Comparison of ENCODE assay signal across 24 cellular contexts in the genomic region with DNA sequence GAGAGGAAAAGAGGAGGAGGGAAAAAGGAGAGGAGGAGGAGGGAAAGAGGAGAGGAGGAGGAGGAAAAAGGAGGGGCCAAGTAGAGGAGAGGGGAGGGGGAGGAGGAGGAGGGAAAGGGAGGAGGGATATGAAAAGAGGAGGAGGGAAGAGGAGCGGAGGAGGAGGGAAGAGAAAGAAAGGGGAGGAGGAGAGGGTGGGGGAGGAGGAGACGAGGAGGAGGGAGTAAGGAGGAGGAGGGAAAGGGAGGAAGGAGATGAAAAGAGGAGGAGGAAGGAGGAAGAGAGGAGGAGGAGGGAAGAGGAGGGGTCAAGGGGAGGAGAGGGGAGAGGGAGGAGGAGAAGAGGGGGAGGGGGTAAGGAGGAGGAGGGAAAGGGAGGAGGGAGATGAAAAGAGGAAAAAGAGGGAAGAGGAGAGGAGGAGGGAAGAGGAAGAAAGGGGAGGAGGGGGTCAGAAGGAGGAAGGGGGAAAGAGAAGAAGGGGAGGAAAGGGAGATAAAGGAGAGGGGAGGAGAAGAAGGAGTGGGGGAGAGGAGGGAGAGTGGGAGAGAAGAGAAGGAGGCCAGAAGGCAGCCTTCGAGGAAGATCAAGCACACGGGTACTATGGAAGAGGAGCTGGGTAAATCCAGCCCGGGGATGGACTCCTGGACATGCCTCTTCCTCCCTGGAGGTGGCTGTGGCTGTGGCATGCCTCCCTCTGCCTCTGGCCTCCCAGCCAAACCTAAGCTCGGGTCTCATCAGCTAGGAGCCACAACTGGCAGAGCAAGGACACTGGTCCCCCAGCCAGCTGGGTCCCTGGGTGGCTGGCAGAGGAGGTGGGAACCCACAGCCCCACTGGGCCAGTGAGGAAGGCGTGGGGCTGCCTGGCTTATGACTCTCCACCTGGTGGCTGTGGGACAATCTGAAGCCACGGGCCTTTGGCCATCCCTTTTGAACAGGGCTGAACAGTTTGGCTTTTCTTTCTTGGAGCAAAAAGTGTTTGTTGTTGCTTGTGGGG. TPM values are rescaled to one million over a fixed set of nuclear protein-coding genes. Genes with fewer than 3 reads are reported as not detected.
"Had no signal": no experiment of that assay in that cellular context is flagged by ENCODE, and none has a peak within 500 bp of the region (broad histone marks: within the 10 kb centered on the region; RNA-seq: fewer than 3 reads in every experiment).

No MANE protein-coding gene starts in this region.

- H3K9me3 Mint-ChIP-seq: activated T-cell treated with anti-CD3 and anti-CD28 coated beads, Interleukin-2, amount 50 U/mL, for 72 hours; immature natural killer cell had no signal

- H3K4me1 Mint-ChIP-seq: naive B cell had no signal

- H3K36me3 ChIP-seq: breast epithelium, lower lobe of right lung, neutrophil, right atrium auricular region, tibial nerve, vagina had no signal

- DNase-seq: activated CD4-positive, alpha-beta T cell treated with anti-CD3 and anti-CD28 coated beads for 48 hours; activated CD8-positive, alpha-beta memory T cell treated with anti-CD3 and anti-CD28 coated beads, Interleukin-2, amount 50 U/mL, for 48 hours; activated CD8-positive, alpha-beta T cell treated with anti-CD3 and anti-CD28 coated beads, Interleukin-2, amount 10 ng/mL, durations not matched to agents 7 days and 5 days; activated gamma-delta T cell; activated T-cell treated with anti-CD3 and anti-CD28 coated beads, Interleukin-2, amount 50 U/mL, for 72 hours; cerebellar nuclear complex; dermis blood vessel endothelial cell; foreskin melanocyte; head of caudate nucleus; immature natural killer cell; lower lobe of right lung; naive B cell; small intestine had no signal

- H3K9me3 ChIP-seq: lower lobe of right lung, neutrophil, right atrium auricular region, tibial nerve, vagina had no signal

- H3K4me3 Mint-ChIP-seq: activated CD8-positive, alpha-beta T cell treated with anti-CD3 and anti-CD28 coated beads, Interleukin-2, amount 10 ng/mL, durations not matched to agents 7 days and 5 days; activated T-cell treated with anti-CD3 and anti-CD28 coated beads, Interleukin-2, amount 50 U/mL, for 72 hours; naive B cell; WTC11 had no signal

- H3K36me3 Mint-ChIP-seq: activated naive CD4-positive, alpha-beta T cell treated with anti-CD3 and anti-CD28 coated beads, Interleukin-2, amount 50 U/mL, for 72 hours; naive B cell; WTC11 had no signal

- H3K4me1 ChIP-seq: breast epithelium had no signal

- ATAC-seq: activated CD8-positive, alpha-beta T cell treated with anti-CD3 and anti-CD28 coated beads, Interleukin-2, amount 10 ng/mL, durations not matched to agents 7 days and 5 days; activated naive CD4-positive, alpha-beta T cell treated with anti-CD3 and anti-CD28 coated beads, Interleukin-2, amount 50 U/mL, for 72 hours; activated T-cell treated with anti-CD3 and anti-CD28 coated beads, Interleukin-2, amount 50 U/mL, for 72 hours; lower lobe of right lung; WTC11 had no signal

- H3K27me3 ChIP-seq: breast epithelium, right atrium auricular region, tibial nerve, vagina had no signal

- H3K4me3 ChIP-seq: breast epithelium, lower lobe of right lung, right atrium auricular region, SK-N-MC, tibial nerve, vagina had no signal

- H3K27ac Mint-ChIP-seq: activated CD8-positive, alpha-beta T cell treated with anti-CD3 and anti-CD28 coated beads, Interleukin-2, amount 10 ng/mL, durations not matched to agents 7 days and 5 days; activated naive CD4-positive, alpha-beta T cell treated with anti-CD3 and anti-CD28 coated beads, Interleukin-2, amount 50 U/mL, for 72 hours; activated T-cell treated with anti-CD3 and anti-CD28 coated beads, Interleukin-2, amount 50 U/mL, for 72 hours; naive B cell; WTC11 had no signal

- H3K27ac ChIP-seq: breast epithelium, epithelial cell of prostate, lower lobe of right lung, neutrophil, SK-N-MC, vagina had no signal

RNA-seq across cellular contexts. Expression of a gene that starts 3.0 kb away (rescaled TPM):
- total RNA-seq: activated naive CD4-positive, alpha-beta T cell treated with anti-CD3 and anti-CD28 coated beads, Interleukin-2, amount 50 U/mL, for 72 hours; activated T-cell treated with anti-CD3 and anti-CD28 coated beads, Interleukin-2, amount 50 U/mL, for 72 hours; fibroblast of lung; T-helper 1 cell treated with Interleukin-12 subunit alpha and Interleukin-12 subunit beta and Interleukin-4 antibody, amounts not matched to agents 30 ng/mL and 1 ng/mL, for 36 hours had no signal
